18 cellular contexts compared by ENCODE assay signal in the genomic region with DNA sequence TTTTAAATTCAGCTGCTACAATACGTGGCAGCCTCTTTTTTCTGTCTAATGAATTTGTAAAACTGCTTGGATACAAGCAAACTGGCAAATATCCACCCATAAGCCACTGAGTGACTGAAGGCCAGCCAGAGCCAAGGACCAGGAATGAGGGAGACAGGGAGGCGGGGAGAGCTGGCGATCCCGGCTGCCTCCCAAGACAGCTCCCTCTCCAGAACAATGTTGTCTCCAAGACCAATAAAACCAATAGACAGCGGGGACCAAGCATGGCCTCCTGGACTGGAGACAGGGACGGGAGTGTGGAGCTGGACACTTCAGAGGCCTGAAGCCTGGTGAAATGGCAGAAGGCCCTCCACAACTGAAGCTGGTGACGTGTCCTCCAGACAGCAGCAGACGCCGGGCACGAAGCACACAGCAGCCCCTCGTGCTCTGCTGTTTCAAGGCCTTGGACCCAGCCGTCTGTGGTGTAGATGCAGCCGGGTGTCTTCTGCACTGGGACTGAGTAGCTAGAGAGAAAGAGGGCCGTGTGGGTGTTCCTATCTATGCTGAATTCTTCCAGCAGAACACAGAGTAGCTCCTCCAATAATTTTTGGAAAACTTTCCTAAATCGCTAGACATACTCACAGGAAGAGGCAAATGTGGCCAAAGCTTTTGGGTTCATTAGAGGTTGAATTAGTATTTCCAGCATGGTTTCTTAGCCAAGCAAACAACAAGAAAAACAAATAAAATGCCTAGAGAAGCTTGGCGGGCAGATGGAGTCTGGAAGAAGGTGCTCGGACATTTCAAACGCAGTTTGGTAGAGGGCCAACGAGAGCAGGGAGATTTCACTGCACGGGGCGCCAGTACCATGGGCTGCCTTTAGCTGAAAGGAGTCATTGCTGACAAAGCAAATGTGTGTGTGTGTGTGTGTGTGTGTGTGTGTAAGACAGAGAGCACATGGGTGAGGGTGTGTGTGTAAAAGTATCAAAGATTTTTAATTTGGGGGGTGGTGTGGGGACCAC.
"Had no signal": no experiment of that assay in that cellular context is flagged by ENCODE, and none has a peak within 500 bp of the region (broad histone marks: within the 10 kb centered on the region; RNA-seq: fewer than 3 reads in every experiment).

No MANE protein-coding gene starts in this region.

- H3K9me3 ChIP-seq: adrenal gland, breast epithelium, tibial artery had no signal

- H3K27ac ChIP-seq: adrenal gland, breast epithelium, SK-N-MC, tibial artery had no signal

- H3K4me3 ChIP-seq: adrenal gland, breast epithelium, mucosa of descending colon, SK-N-MC, tibial artery had no signal

- H3K27me3 ChIP-seq: adrenal gland had no signal

- H3K36me3 ChIP-seq: adrenal gland, breast epithelium, tibial artery had no signal

- H3K4me1 ChIP-seq: adrenal gland, breast epithelium, tibial artery had no signal

- ATAC-seq: activated naive CD4-positive, alpha-beta T cell treated with anti-CD3 and anti-CD28 coated beads, Interleukin-2, amount 50 U/mL, for 72 hours; mucosa of descending colon; T-helper 17 cell had no signal

- DNase-seq: activated CD4-positive, alpha-beta memory T cell treated with anti-CD3 and anti-CD28 coated beads for 36 hours; activated CD4-positive, alpha-beta T cell treated with anti-CD3 and anti-CD28 coated beads for 48 hours; activated CD4-positive, CD25-positive, alpha-beta regulatory T cell; activated gamma-delta T cell treated with Interleukin-2 at 50 U/mL for 16 hours; cortex of kidney; erythroblast; foreskin fibroblast; mucosa of descending colon; nephron progenitor cell; stimulated activated CD4-positive, alpha-beta T cell treated with anti-CD3 and anti-CD28 coated beads, Interleukin-4, amount 100 ng/mL, for 24 hours; stimulated activated naive CD4-positive, alpha-beta T cell treated with Interleukin-2 at 50 U/mL for 16 hours; SW 1271; T-helper 17 cell had no signal
